ENCODE assay signal across 8 cellular contexts in the genomic region with DNA sequence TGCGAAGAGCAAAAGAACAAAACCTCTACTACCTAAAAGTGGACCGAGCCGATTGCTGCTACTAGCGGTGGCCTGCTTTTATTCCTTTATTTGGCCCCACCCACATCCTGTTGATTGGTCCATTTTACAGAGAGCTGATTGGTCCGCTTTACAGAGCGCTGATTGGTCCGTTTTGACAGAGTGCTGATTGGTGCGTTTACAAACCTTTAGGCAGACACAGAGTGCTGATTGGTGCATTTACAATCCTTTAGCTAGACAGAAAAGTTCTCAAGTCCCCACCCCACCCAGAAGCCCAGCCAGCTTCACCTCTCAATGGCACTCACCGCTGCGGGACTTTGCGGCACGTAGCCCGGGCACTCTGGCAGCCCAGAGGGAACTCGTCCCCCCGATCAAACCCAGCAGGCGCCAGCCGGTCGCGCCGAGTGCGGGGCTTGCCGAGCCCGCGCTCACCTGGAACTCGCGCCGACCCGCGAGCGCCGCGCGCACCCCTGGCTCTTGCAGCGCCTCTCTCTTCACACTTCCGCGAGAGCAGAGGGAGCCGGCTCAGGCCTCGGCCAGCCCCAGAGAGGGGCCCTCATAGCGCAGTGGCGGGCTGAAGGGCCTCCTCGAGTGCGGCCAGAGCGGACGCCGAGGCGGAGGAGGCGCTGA. TPM values are rescaled to one million over a fixed set of nuclear protein-coding genes. Genes with fewer than 3 reads are reported as not detected.
A peak's percentile ranks its signal among the peaks of the same experiment; 100 is the strongest.
DNase-seq lines count a peak whose midpoint lies in the region; ATAC-seq and TF ChIP-seq lines count a peak whose summit lies in the region.

No MANE protein-coding gene starts in this region.

- in situ Hi-C loops in brain microvascular endothelial cell (cut with HindIII; ENCODE audit: low pct_ligation_motif_present, low sequenced_read_pairs) = no loop called here

- peaks cover 9% of the 10 kb centered on the region for H3K4me1 ChIP-seq in mononuclear cell (ENCODE audit: insufficient read depth, low read length)

- H3K27me3 ChIP-seq in brain microvascular endothelial cell (replicated peaks) (no peaks in the 10 kb centered on the region), mononuclear cell (ENCODE audit: insufficient read depth, low read length) (peaks cover 3% of the 10 kb centered on the region)

- H3K9me3 ChIP-seq in mononuclear cell (ENCODE audit: low read depth, low read length) = no peaks in the 10 kb centered on the region

- no peak overlapping the region for H3K27ac ChIP-seq in brain microvascular endothelial cell

- DNase-seq in DMS153 (lab: John Stamatoyannopoulos, UW) = peak; percentile 63
- peak; percentile 41 for DNase-seq in HT-29 (ENCODE audit: low spot score)
- DNase-seq in brain microvascular endothelial cell = peak; percentile 32
- DNase-seq in NCI-H2081 treated with DMSO at 0.1 percent for 48 hours (lab: John Stamatoyannopoulos, UW) = no peak
- no peak for DNase-seq in COR-L47 (lab: John Stamatoyannopoulos, UW)

- H3K4me3 ChIP-seq in brain microvascular endothelial cell (ENCODE audit: low read depth, low read length) (peak overlapping the region; percentile 40), mononuclear cell (ENCODE audit: low read length) (peak overlapping the region; percentile 17)

- no peak for TF ChIP-seq CTCF in brain microvascular endothelial cell (IDR thresholded peaks at IDR 0.05; ENCODE audit: low read depth, low read length, missing control alignments)

- ATAC-seq in HG02970 (IDR thresholded peaks at IDR 0.05; ENCODE audit: low FRiP score, unreplicated experiment) (no peak), HG03457 (IDR thresholded peaks at IDR 0.05; ENCODE audit: unreplicated experiment) (no peak)

- no peaks in the 10 kb centered on the region for H3K36me3 ChIP-seq in brain microvascular endothelial cell (replicated peaks)

RNA-seq across cellular contexts. Expression of a gene that starts 8.7 kb away (rescaled TPM):
- 17.3 and 19.2 TPM in 2 replicates for total RNA-seq in HT-29 (2014; rRNA removed; shearing (Covaris generic))
- 17.3 TPM for total RNA-seq in mononuclear cell

Comparison
In these comparisons a context has a peak if more than half of its experiments do, and no peak if none do; other contexts are left out.
1. DNase-seq: peak in DMS153 (single experiment), HT-29 (single experiment) and brain microvascular endothelial cell (single experiment); none in NCI-H2081 treated with DMSO at 0.1 percent for 48 hours (single experiment) and COR-L47 (single experiment).